ENCODE assay signal across 23 cellular contexts in genomic region chr2:62589691-62590356, GRCh38.
DNase-seq lines count a peak whose midpoint lies in the region; ATAC-seq and TF ChIP-seq lines count a peak whose summit lies in the region.
"Had no signal": no experiment of that assay in that cellular context is flagged by ENCODE, and none has a peak within 500 bp of the region (broad histone marks: within the 10 kb centered on the region; RNA-seq: fewer than 3 reads in every experiment).

No MANE protein-coding gene starts in this region.

- H3K4me1 ChIP-seq in right cardiac atrium (ENCODE audit: control insufficient read depth, insufficient read depth, low read length) (no peaks in the 10 kb centered on the region), trophoblast cell (ENCODE audit: control insufficient read depth in 1 of 2, insufficient read depth in 2 of 2, low read length in 2 of 2) (no peaks in the 10 kb centered on the region)
- H3K4me1 ChIP-seq: gastrocnemius medialis, left lung, neural progenitor cell, psoas muscle had no signal

- H3K79me1 ChIP-seq in trophoblast cell (ENCODE audit: low read length) = no peaks in the 10 kb centered on the region

- no peak overlapping the region for H3K14ac ChIP-seq in trophoblast cell (ENCODE audit: low read length)

- H2AK5ac ChIP-seq in trophoblast cell (ENCODE audit: low read length) = no peak overlapping the region

- no peak overlapping the region for H3K9ac ChIP-seq in trophoblast cell (ENCODE audit: low read length)
- H3K9ac ChIP-seq: neural progenitor cell had no signal

- H3K36me3 ChIP-seq in H7 (replicated peaks; ENCODE audit: control insufficient read depth, insufficient read depth, low read length) (no peaks in the 10 kb centered on the region), trophoblast cell (ENCODE audit: control insufficient read depth in 1 of 2, insufficient read depth in 2 of 2, low read length in 2 of 2) (no peaks in the 10 kb centered on the region)
- H3K36me3 ChIP-seq: gastrocnemius medialis, left lung, neural progenitor cell, thyroid gland had no signal

- no peak overlapping the region for H2AFZ ChIP-seq in trophoblast cell (ENCODE audit: insufficient read depth, low read length, poor library complexity)
- H2AFZ ChIP-seq: neural progenitor cell had no signal

- no peak overlapping the region for H4K8ac ChIP-seq in trophoblast cell (ENCODE audit: low read depth, low read length)

- peak; percentile 70 to 94 for ATAC-seq in right cardiac atrium
- no peak for ATAC-seq in GM18520 (IDR thresholded peaks at IDR 0.05; ENCODE audit: unreplicated experiment)
- ATAC-seq in left colon = no peak
- ATAC-seq: activated CD4-positive, CD25-positive, alpha-beta regulatory T cell treated with anti-CD3 and anti-CD28 coated beads, Interleukin-2, amount 50 U/mL, for 24 hours; gastrocnemius medialis; left lung; psoas muscle; stimulated activated naive B cell treated with anti-CD40 and anti-IgM and Interleukin-4, amounts not matched to agents 10 μg/mL and 1 μg/mL and 100 μg/mL, for 72 hours had no signal

- no peak overlapping the region for H3K4ac ChIP-seq in trophoblast cell (ENCODE audit: low read depth, low read length)

- peak overlapping the region; percentile 36 for H2BK12ac ChIP-seq in trophoblast cell (ENCODE audit: low read length)

- H3K4me2 ChIP-seq in trophoblast cell (ENCODE audit: low read length) = no peak overlapping the region
- H3K4me2 ChIP-seq: neural progenitor cell had no signal

- H3K23ac ChIP-seq in trophoblast cell (ENCODE audit: low read length) = no peak overlapping the region

- no peak overlapping the region for H2BK5ac ChIP-seq in trophoblast cell (ENCODE audit: low read depth, low read length, poor library complexity)

- no peak overlapping the region for H2BK120ac ChIP-seq in trophoblast cell (ENCODE audit: insufficient read depth, low read length, poor library complexity)

- no peak for TF ChIP-seq CTCF in foreskin fibroblast (IDR thresholded peaks at IDR 0.05; ENCODE audit: low read depth, low read length)

- H3K27me3 ChIP-seq in H7 (ENCODE audit: control insufficient read depth, insufficient read depth, low read length) (no peaks in the 10 kb centered on the region), right cardiac atrium (ENCODE audit: control insufficient read depth, insufficient read depth) (no peaks in the 10 kb centered on the region), trophoblast cell (ENCODE audit: insufficient read depth, low read length) (no peaks in the 10 kb centered on the region)
- H3K27me3 ChIP-seq: gastrocnemius medialis, left lung, neural progenitor cell, thyroid gland had no signal

- H3K18ac ChIP-seq in trophoblast cell (ENCODE audit: low read length) = no peak overlapping the region

- H4K91ac ChIP-seq in trophoblast cell (ENCODE audit: low read depth, low read length) = no peak overlapping the region

- no peak overlapping the region for H4K12ac ChIP-seq in trophoblast cell (ENCODE audit: low read depth, low read length)

- peak; percentile 19 for DNase-seq in H7
- peak; percentile 42 to 67 (median 51) for DNase-seq in right cardiac atrium
- no peak for DNase-seq in trophoblast cell
- no peak for DNase-seq in foreskin fibroblast
- DNase-seq in left colon = no peak
- no peak for DNase-seq in glomerular visceral epithelial cell (ENCODE audit: extremely low spot score)
- DNase-seq: activated naive CD4-positive, alpha-beta T cell treated with anti-CD3 and anti-CD28 coated beads for 36 hours; activated T-cell treated with anti-CD3 and anti-CD28 coated beads, Interleukin-2, amount 50 U/mL, for 24 hours; CD4-positive, CD25-positive, alpha-beta regulatory T cell; cerebellar nuclear complex; erythroblast; gastrocnemius medialis; KG1; left lung; psoas muscle; stimulated activated CD4-positive, alpha-beta T cell treated with anti-CD3 and anti-CD28 coated beads, Interleukin-2, amount 100 ng/mL, for 48 hours; stimulated activated naive B cell treated with anti-CD40 and anti-IgM and Interleukin-4, amounts not matched to agents 10 μg/mL and 1 μg/mL and 100 μg/mL, for 72 hours; SW 1271; thyroid gland had no signal

- 61% methylated on average over 4 of the region's 4 CpGs for WGBS in right cardiac atrium
- WGBS in trophoblast cell (ENCODE audit: extremely low coverage, insufficient coverage, insufficient read length) = no CpG with 5 or more reads among the region's 4 CpGs

- intact Hi-C loops in right cardiac atrium (cut with DNase I) (no loop called here), left colon (cut with DNase I, micrococcal nuclease) (no loop called here)

- no peak overlapping the region for H3K4me3 ChIP-seq in H7 (ENCODE audit: insufficient read depth, low read depth, low read length)
- no peak overlapping the region for H3K4me3 ChIP-seq in right cardiac atrium (ENCODE audit: low read length)
- no peak overlapping the region for H3K4me3 ChIP-seq in trophoblast cell (ENCODE audit: low read depth, low read length)
- H3K4me3 ChIP-seq in foreskin fibroblast (ENCODE audit: low read depth in 1 of 2, low read length in 2 of 2) = no peak overlapping the region
- H3K4me3 ChIP-seq: gastrocnemius medialis, left lung, neural progenitor cell, psoas muscle, thyroid gland had no signal

- peak overlapping the region; percentile 34 for H3K27ac ChIP-seq in angular gyrus (ENCODE audit: low read depth, low read length)
- peak overlapping the region; percentile 48 for H3K27ac ChIP-seq in right cardiac atrium (ENCODE audit: low read length)
- H3K27ac ChIP-seq in trophoblast cell (ENCODE audit: low read depth, low read length) = no peak overlapping the region
- H3K27ac ChIP-seq: gastrocnemius medialis, neural progenitor cell, psoas muscle, thyroid gland had no signal

- H3K79me2 ChIP-seq in trophoblast cell (ENCODE audit: control insufficient read depth, insufficient read depth, low read length, poor library complexity) = no peaks in the 10 kb centered on the region

- H3K9me3 ChIP-seq in right cardiac atrium (ENCODE audit: control insufficient read depth, low read length) (no peaks in the 10 kb centered on the region), trophoblast cell (ENCODE audit: insufficient read depth, low read depth, low read length) (peaks cover 8% of the 10 kb centered on the region)
- H3K9me3 ChIP-seq: gastrocnemius medialis, psoas muscle, thyroid gland had no signal

Comparison
In these comparisons a context has a peak if more than half of its experiments do, and no peak if none do; other contexts are left out.
1. DNase-seq: peak in H7 (single experiment) and right cardiac atrium (3 of 3); none in trophoblast cell (0 of 2), foreskin fibroblast (0 of 2), left colon (0 of 2) and glomerular visceral epithelial cell (single experiment).
2. ATAC-seq: peak in right cardiac atrium (2 of 2); none in GM18520 (single experiment) and left colon (single experiment).